8 cellular contexts compared by ENCODE assay signal in the genomic region with DNA sequence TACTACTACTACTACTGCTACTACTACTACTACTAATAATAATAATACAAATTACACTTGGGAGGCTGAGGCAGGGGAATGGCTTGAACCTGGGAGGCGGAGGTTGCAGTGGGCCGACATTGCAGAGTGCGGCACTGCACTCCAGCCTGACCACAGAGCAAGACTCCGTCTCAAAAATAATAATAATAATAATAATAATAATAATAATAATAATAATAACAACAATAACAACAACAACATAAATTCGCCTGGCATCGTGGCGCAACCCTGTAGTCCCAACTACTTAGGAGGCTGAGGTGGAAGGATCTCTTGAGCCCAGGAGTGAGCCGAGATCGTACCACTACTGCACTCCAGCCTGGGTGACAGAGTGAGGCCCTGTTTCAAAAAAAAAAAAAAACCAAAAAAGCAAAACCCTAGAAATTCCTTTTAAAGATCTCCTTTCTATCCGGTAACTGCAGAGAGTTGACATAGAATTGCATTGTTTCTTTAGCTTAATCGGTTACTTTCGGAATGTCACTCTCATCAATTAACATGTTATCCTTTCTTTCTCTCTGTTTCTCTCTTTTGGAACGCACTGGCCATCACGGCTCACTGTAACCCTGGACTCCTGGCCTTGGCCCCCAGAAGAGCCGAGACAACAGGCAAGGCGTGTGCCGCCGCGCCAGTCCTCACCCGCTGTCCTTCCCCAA. TPM values are rescaled to one million over a fixed set of nuclear protein-coding genes. Genes with fewer than 3 reads are reported as not detected.
A peak's percentile ranks its signal among the peaks of the same experiment; 100 is the strongest.
DNase-seq lines count a peak whose midpoint lies in the region; ATAC-seq and TF ChIP-seq lines count a peak whose summit lies in the region.

No MANE protein-coding gene starts in this region.

- TF ChIP-seq CTCF in HFFc6 (IDR thresholded peaks at IDR 0.05), result no peak
- TF ChIP-seq CTCF in activated CD8-positive, alpha-beta T cell treated with anti-CD3 and anti-CD28 coated beads for 36 hours (IDR thresholded peaks at IDR 0.05), result no peak

- no peaks in the 10 kb centered on the region for H3K4me1 ChIP-seq in iPS-18a (ENCODE audit: control insufficient read depth, low read depth, low read length)

- H3K4me3 Mint-ChIP-seq in HFFc6, result peak overlapping the region; percentile 91
- peak overlapping the region; percentile 79 for H3K4me3 Mint-ChIP-seq in activated CD8-positive, alpha-beta T cell treated with anti-CD3 and anti-CD28 coated beads for 36 hours
- H3K4me3 Mint-ChIP-seq in stimulated activated memory B cell treated with anti-CD40 and anti-IgM and Interleukin-4, amounts not matched to agents 10 μg/mL and 1 μg/mL and 100 μg/mL, for 72 hours, result peak overlapping the region; percentile 80

- CTCF ChIA-PET in activated CD8-positive, alpha-beta T cell treated with anti-CD3 and anti-CD28 coated beads for 36 hours (lab: Charles Lee), result interaction anchor here (0.6 kb wide), 1 partner anchor 301 kb away, joined by 4 read pairs; no protein-coding TSS in a partner anchor

- no peaks in the 10 kb centered on the region for H3K36me3 ChIP-seq in iPS-18a (ENCODE audit: control insufficient read depth, low read depth, low read length)

- no peak overlapping the region for H3K27ac ChIP-seq in iPS-18a (ENCODE audit: low read length)

- no peaks in the 10 kb centered on the region for H3K36me3 Mint-ChIP-seq in HFFc6 (ENCODE audit: low read depth)
- H3K36me3 Mint-ChIP-seq in activated CD8-positive, alpha-beta T cell treated with anti-CD3 and anti-CD28 coated beads for 36 hours (ENCODE audit: low read depth), result peaks cover 1% of the 10 kb centered on the region
- no peaks in the 10 kb centered on the region for H3K36me3 Mint-ChIP-seq in stimulated activated memory B cell treated with anti-CD40 and anti-IgM and Interleukin-4, amounts not matched to agents 10 μg/mL and 1 μg/mL and 100 μg/mL, for 72 hours

- ATAC-seq in activated CD8-positive, alpha-beta T cell treated with anti-CD3 and anti-CD28 coated beads for 36 hours, result no peak
- ATAC-seq in stimulated activated memory B cell treated with anti-CD40 and anti-IgM and Interleukin-4, amounts not matched to agents 10 μg/mL and 1 μg/mL and 100 μg/mL, for 72 hours, result no peak
- ATAC-seq in HG03457 (IDR thresholded peaks at IDR 0.05; ENCODE audit: unreplicated experiment) (no peak), GM18907 (IDR thresholded peaks at IDR 0.05; ENCODE audit: unreplicated experiment) (no peak)

- no peaks in the 10 kb centered on the region for H3K9me3 ChIP-seq in iPS-18a (ENCODE audit: control insufficient read depth, low read depth, low read length)

- intact Hi-C loops in activated CD8-positive, alpha-beta T cell treated with anti-CD3 and anti-CD28 coated beads for 36 hours (cut with micrococcal nuclease), result no loop called here

- no peak for DNase-seq in HFFc6
- no peak for DNase-seq in activated CD8-positive, alpha-beta T cell treated with anti-CD3 and anti-CD28 coated beads for 36 hours
- DNase-seq in superior temporal gyrus (ENCODE audit: extremely low spot score), result no peak
- no peak for DNase-seq in NCI-H510A treated with DMSO at 0.1 percent for 48 hours (lab: John Stamatoyannopoulos, UW)

- peaks cover 22% of the 10 kb centered on the region for H3K4me1 Mint-ChIP-seq in HFFc6 (ENCODE audit: low read depth)
- H3K4me1 Mint-ChIP-seq in activated CD8-positive, alpha-beta T cell treated with anti-CD3 and anti-CD28 coated beads for 36 hours (ENCODE audit: low read depth), result peaks cover 15% of the 10 kb centered on the region
- peaks cover 30% of the 10 kb centered on the region for H3K4me1 Mint-ChIP-seq in stimulated activated memory B cell treated with anti-CD40 and anti-IgM and Interleukin-4, amounts not matched to agents 10 μg/mL and 1 μg/mL and 100 μg/mL, for 72 hours

- peak overlapping the region; percentile 62 for H3K9ac ChIP-seq in iPS-18a (ENCODE audit: low read length)

- H3K27ac Mint-ChIP-seq in HFFc6, result peak overlapping the region; percentile 92
- H3K27ac Mint-ChIP-seq in activated CD8-positive, alpha-beta T cell treated with anti-CD3 and anti-CD28 coated beads for 36 hours, result peak overlapping the region; percentile 72
- H3K27ac Mint-ChIP-seq in stimulated activated memory B cell treated with anti-CD40 and anti-IgM and Interleukin-4, amounts not matched to agents 10 μg/mL and 1 μg/mL and 100 μg/mL, for 72 hours, result peak overlapping the region; percentile 79

- H3K9me3 Mint-ChIP-seq in HFFc6, result no peaks in the 10 kb centered on the region
- H3K9me3 Mint-ChIP-seq in activated CD8-positive, alpha-beta T cell treated with anti-CD3 and anti-CD28 coated beads for 36 hours, result peaks cover 1% of the 10 kb centered on the region
- no peaks in the 10 kb centered on the region for H3K9me3 Mint-ChIP-seq in stimulated activated memory B cell treated with anti-CD40 and anti-IgM and Interleukin-4, amounts not matched to agents 10 μg/mL and 1 μg/mL and 100 μg/mL, for 72 hours

- H3K27me3 Mint-ChIP-seq in HFFc6 (ENCODE audit: insufficient read depth), result no peaks in the 10 kb centered on the region
- H3K27me3 Mint-ChIP-seq in activated CD8-positive, alpha-beta T cell treated with anti-CD3 and anti-CD28 coated beads for 36 hours, result no peaks in the 10 kb centered on the region
- no peaks in the 10 kb centered on the region for H3K27me3 Mint-ChIP-seq in stimulated activated memory B cell treated with anti-CD40 and anti-IgM and Interleukin-4, amounts not matched to agents 10 μg/mL and 1 μg/mL and 100 μg/mL, for 72 hours

- H3K27me3 ChIP-seq in iPS-18a (ENCODE audit: control insufficient read depth, insufficient read depth, low read length), result no peaks in the 10 kb centered on the region

- H3K4me3 ChIP-seq in iPS-18a (ENCODE audit: low read length), result peak overlapping the region; percentile 63

- POLR2A ChIA-PET in activated CD8-positive, alpha-beta T cell treated with anti-CD3 and anti-CD28 coated beads for 36 hours (lab: Charles Lee), result interaction anchor here (0.8 to 2.1 kb wide), 5 partner anchors 14 to 50 kb away, joined by 3 to 8 read pairs (median 3); a partner anchor contains a TSS

RNA-seq across cellular contexts. Expression of a gene that starts 1.0 kb away (rescaled TPM):
- 10 to 100 TPM; 17.2 to 20.3 (median 17.6) TPM for total RNA-seq in HFFc6 (2021; fragmentation: NEBNext Ultra II Directional; extraction: Animal tissue kit (Norgen Biotek cat#: 25700))
- total RNA-seq in activated CD8-positive, alpha-beta T cell treated with anti-CD3 and anti-CD28 coated beads for 36 hours, result 10 to 100 TPM; 14.6 to 16.3 TPM

RNA-seq across cellular contexts. Expression of a gene that starts 49.2 kb away (rescaled TPM):
- total RNA-seq in HFFc6 (2021; fragmentation: NEBNext Ultra II Directional; extraction: Animal tissue kit (Norgen Biotek cat#: 25700)), result 10 to 100 TPM; 34.1 to 49.3 (median 40.5) TPM
- total RNA-seq in activated CD8-positive, alpha-beta T cell treated with anti-CD3 and anti-CD28 coated beads for 36 hours, result 10 to 100 TPM; 61.6 to 66.5 TPM
